21 cellular contexts compared by ENCODE assay signal in genomic region chr21:40753756-40754155, GRCh38.
DNase-seq lines count a peak whose midpoint lies in the region; ATAC-seq, FAIRE-seq and TF ChIP-seq lines count a peak whose summit lies in the region.
"Had no signal": no experiment of that assay in that cellular context is flagged by ENCODE, and none has a peak within 500 bp of the region (broad histone marks: within the 10 kb centered on the region; RNA-seq: fewer than 3 reads in every experiment).

No MANE protein-coding gene starts in this region.

- no peak overlapping the region for H3K4ac ChIP-seq in IMR-90 (ENCODE audit: low read depth, low read length)

- no peak for FAIRE-seq in D721Med (lab: Jason Lieb, UNC)
- FAIRE-seq: A204.1, GM12878, H54 had no signal

- no peak overlapping the region for H3K18ac ChIP-seq in IMR-90 (ENCODE audit: low read depth, low read length)

- H2BK5ac ChIP-seq in IMR-90 (ENCODE audit: low read depth, low read length, poor library complexity, severe bottlenecking): no peak overlapping the region

- H4K91ac ChIP-seq in IMR-90 (ENCODE audit: insufficient read depth, low read depth, low read length): no peak overlapping the region

- H2AK5ac ChIP-seq in IMR-90 (ENCODE audit: low read depth, low read length): no peak overlapping the region

- CTCF ChIA-PET in IMR-90 (lab: Yijun Ruan, JAX): no interaction called here

- H3K9ac ChIP-seq in IMR-90 (ENCODE audit: low read depth, low read length): no peak overlapping the region
- H3K9ac ChIP-seq: BLaER1 had no signal

- H2BK120ac ChIP-seq in IMR-90 (ENCODE audit: low read depth, low read length): no peak overlapping the region

- H2AFZ ChIP-seq in IMR-90 (replicated peaks; ENCODE audit: low read length, poor library complexity): no peak overlapping the region

- no peak overlapping the region for H2BK15ac ChIP-seq in IMR-90 (ENCODE audit: low read depth, low read length)

- no peaks in the 10 kb centered on the region for H4K20me1 ChIP-seq in IMR-90 (ENCODE audit: insufficient read depth, low read length)
- H4K20me1 ChIP-seq: BLaER1 had no signal

- TF ChIP-seq POLR2A in IMR-90 (IDR thresholded peaks at IDR 0.05; ENCODE audit: low read depth, low read length): no peak
- no peak for TF ChIP-seq POLR2A in esophagus muscularis mucosa (IDR thresholded peaks at IDR 0.05; ENCODE audit: low read depth)

- no peak overlapping the region for H3K56ac ChIP-seq in IMR-90 (ENCODE audit: extremely low read depth, insufficient read depth, low read length)

- in situ Hi-C loops in IMR-90 (cut with MboI; ENCODE audit: low sequenced_read_pairs): loop anchor here (25.0 kb wide), 1 partner anchor 91 kb away; no protein-coding TSS in a partner anchor

- H3K9me3 ChIP-seq in IMR-90 (ENCODE audit: control insufficient read depth, insufficient read depth, low read length) (peaks cover 16% of the 10 kb centered on the region), esophagus muscularis mucosa (no peaks in the 10 kb centered on the region)
- H3K9me3 ChIP-seq: BLaER1, Caco-2 had no signal

- TF ChIP-seq CTCF in IMR-90 (conservative IDR thresholded peaks at IDR 0.05; ENCODE audit: low read depth, low read length): no peak
- TF ChIP-seq CTCF in esophagus muscularis mucosa (IDR thresholded peaks at IDR 0.05): no peak
- TF ChIP-seq CTCF in D721Med (IDR thresholded peaks at IDR 0.05; ENCODE audit: insufficient read depth, missing control alignments): no peak

- dilution Hi-C loops in IMR-90 (cut with HindIII; ENCODE audit: low sequenced_read_pairs, unreplicated experiment): no loop called here

- H3K4me1 ChIP-seq in IMR-90 (ENCODE audit: control insufficient read depth, insufficient read depth, low read length) (no peaks in the 10 kb centered on the region), esophagus muscularis mucosa (no peaks in the 10 kb centered on the region)
- H3K4me1 ChIP-seq: BLaER1, Caco-2, HAP-1 had no signal

- no TSS peak for BruUV-seq in IMR-90 (replicated peaks; lab: Mats Ljungman, UMichigan)

- intact Hi-C loops in IMR-90 (cut with micrococcal nuclease) (no loop called here), esophagus muscularis mucosa (cut with DNase I) (no loop called here)

- no peak for ATAC-seq in IMR-90 (ENCODE audit: low read depth)
- ATAC-seq: CD8-positive, alpha-beta T cell; GM12878 had no signal

- H3K9me1 ChIP-seq in IMR-90 (ENCODE audit: insufficient read depth, low read length): no peaks in the 10 kb centered on the region

- H3K4me2 ChIP-seq in IMR-90 (ENCODE audit: low read depth, low read length): no peak overlapping the region
- H3K4me2 ChIP-seq: BLaER1 had no signal

- WGBS in IMR-90 (ENCODE audit: extremely low coverage in 2 of 2, insufficient read length in 1 of 2), 2 experiments: 96% methylated on average over 3 of the region's 8 CpGs; no CpG with 5 or more reads in 1 of the 2 experiments
- 89% methylated on average over 8 of the region's 8 CpGs for WGBS in esophagus muscularis mucosa

- no peak overlapping the region for H3K27ac ChIP-seq in IMR-90 (ENCODE audit: insufficient read depth, low read length)
- H3K27ac ChIP-seq in esophagus muscularis mucosa (replicated peaks in 1 of 4): no peak overlapping the region
- H3K27ac ChIP-seq: 22Rv1, BLaER1, C4-2B had no signal

- H3K14ac ChIP-seq in IMR-90 (replicated peaks; ENCODE audit: low read depth, low read length): no peak overlapping the region

- no peak for TF ChIP-seq RAD21 in IMR-90 (IDR thresholded peaks at IDR 0.05; ENCODE audit: low read length)

- DNase-seq in NCI-H146 (lab: John Stamatoyannopoulos, UW) (peak; percentile 2), NCI-H146 treated with DMSO at 0.1 percent for 48 hours (lab: John Stamatoyannopoulos, UW; ENCODE audit: unreplicated experiment) (no peak), IMR-90 (no peak), esophagus muscularis mucosa (ENCODE audit: extremely low spot score) (peak; percentile 70), NCI-H69 (lab: John Stamatoyannopoulos, UW) (no peak), D721Med (ENCODE audit: insufficient read length, low spot score) (no peak)
- DNase-seq: Caco-2; CD4-positive, CD25-positive, alpha-beta regulatory T cell; CD8-positive, alpha-beta T cell; DMS 273 treated with DMSO at 0.1 percent for 48 hours; EL; GDM1; GOT3; HFFc6 had no signal

- H3K36me3 ChIP-seq in IMR-90 (ENCODE audit: control insufficient read depth, insufficient read depth, low read length) (no peaks in the 10 kb centered on the region), esophagus muscularis mucosa (no peaks in the 10 kb centered on the region)
- H3K36me3 ChIP-seq: BLaER1, HAP-1 had no signal

- no peak overlapping the region for H3K23ac ChIP-seq in IMR-90 (ENCODE audit: low read depth, low read length)

- H2BK20ac ChIP-seq in IMR-90 (ENCODE audit: low read depth, low read length): no peak overlapping the region

- no peak overlapping the region for H3K4me3 ChIP-seq in IMR-90 (ENCODE audit: insufficient read depth, low read depth, low read length)
- no peak overlapping the region for H3K4me3 ChIP-seq in esophagus muscularis mucosa
- H3K4me3 ChIP-seq: BLaER1, GM12878, HAP-1 had no signal

- no peak for TF ChIP-seq EP300 in esophagus muscularis mucosa (IDR thresholded peaks at IDR 0.05)

- POLR2A ChIA-PET in IMR-90 (lab: Charles Lee; ENCODE audit: unreplicated experiment): no interaction called here

- no peaks in the 10 kb centered on the region for H3K79me1 ChIP-seq in IMR-90 (ENCODE audit: low read depth in 1 of 2, low read length in 2 of 2)

- H4K5ac ChIP-seq in IMR-90 (ENCODE audit: low read depth, low read length): no peak overlapping the region

- H2AK9ac ChIP-seq in IMR-90 (replicated peaks; ENCODE audit: low read depth, low read length, poor library complexity): peak overlapping the region; percentile 28

- H3K27me3 ChIP-seq in IMR-90 (ENCODE audit: control insufficient read depth, insufficient read depth, low read length) (no peaks in the 10 kb centered on the region), esophagus muscularis mucosa (no peaks in the 10 kb centered on the region)
- H3K27me3 ChIP-seq: BLaER1 had no signal

- H4K8ac ChIP-seq in IMR-90 (ENCODE audit: low read depth in 2 of 2, low read length in 2 of 2): no peak overlapping the region

TF ChIP-seq in IMR-90, 13 proteins besides CTCF, POLR2A, EP300 and RAD21:
- TF ChIP-seq MXI1 (IDR thresholded peaks at IDR 0.05; ENCODE audit: borderline replicate concordance, low read depth, low read length) (no peak), MAZ (IDR thresholded peaks at IDR 0.05; ENCODE audit: borderline replicate concordance, low read depth, low read length) (no peak)
- TF ChIP-seq, protein P1, sequence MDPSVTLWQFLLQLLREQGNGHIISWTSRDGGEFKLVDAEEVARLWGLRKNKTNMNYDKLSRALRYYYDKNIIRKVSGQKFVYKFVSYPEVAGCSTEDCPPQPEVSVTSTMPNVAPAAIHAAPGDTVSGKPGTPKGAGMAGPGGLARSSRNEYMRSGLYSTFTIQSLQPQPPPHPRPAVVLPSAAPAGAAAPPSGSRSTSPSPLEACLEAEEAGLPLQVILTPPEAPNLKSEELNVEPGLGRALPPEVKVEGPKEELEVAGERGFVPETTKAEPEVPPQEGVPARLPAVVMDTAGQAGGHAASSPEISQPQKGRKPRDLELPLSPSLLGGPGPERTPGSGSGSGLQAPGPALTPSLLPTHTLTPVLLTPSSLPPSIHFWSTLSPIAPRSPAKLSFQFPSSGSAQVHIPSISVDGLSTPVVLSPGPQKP (IDR thresholded peaks at IDR 0.05; ENCODE audit: borderline replicate concordance, low read depth, low read length): no peak

Comparison
In these comparisons a context has a peak if more than half of its experiments do, and no peak if none do; other contexts are left out.
1. DNase-seq: peak in NCI-H146 (single experiment) and esophagus muscularis mucosa (single experiment); none in NCI-H146 treated with DMSO at 0.1 percent for 48 hours (single experiment), IMR-90 (single experiment), NCI-H69 (single experiment) and D721Med (single experiment).